In the genomic region with DNA sequence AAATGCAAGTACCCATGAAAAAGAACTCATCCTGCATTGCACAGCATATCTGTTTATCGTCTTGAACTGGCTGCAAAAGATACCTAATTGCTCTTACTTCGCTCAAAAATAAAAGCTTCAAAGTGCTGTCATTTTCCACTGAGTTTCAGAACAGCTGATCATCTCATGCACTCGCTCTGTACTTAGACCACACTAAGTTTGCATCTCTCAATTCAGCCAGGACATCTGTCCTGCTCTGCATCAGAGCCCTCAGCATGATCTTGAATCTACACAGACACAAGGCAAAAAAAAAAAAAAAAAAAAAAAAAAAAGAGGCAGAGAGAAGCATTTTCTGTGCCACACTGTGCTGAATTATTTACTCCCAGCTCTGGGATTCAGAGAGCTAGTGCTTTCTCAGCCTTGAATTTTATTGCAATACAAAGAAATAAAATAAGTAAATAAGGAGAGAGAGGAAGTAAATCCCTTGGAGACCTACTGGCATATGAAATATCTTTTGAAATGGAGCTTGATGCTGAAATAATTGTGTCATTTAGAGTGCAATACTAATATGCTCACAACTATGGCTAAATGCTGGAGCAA, we compare ENCODE assay signal across 24 cellular contexts.
"Had no signal": no experiment of that assay in that cellular context is flagged by ENCODE, and none has a peak within 500 bp of the region (broad histone marks: within the 10 kb centered on the region; RNA-seq: fewer than 3 reads in every experiment).

No MANE protein-coding gene starts in this region.

- H3K36me3 Mint-ChIP-seq: activated naive CD4-positive, alpha-beta T cell treated with anti-CD3 and anti-CD28 coated beads, Interleukin-2, amount 50 U/mL, for 72 hours; neural progenitor cell had no signal

- H3K4me3 Mint-ChIP-seq: activated T-cell treated with anti-CD3 and anti-CD28 coated beads, Interleukin-2, amount 50 U/mL, for 72 hours; central memory CD8-positive, alpha-beta T cell; dendritic cell treated with granulocyte-macrophage colony-stimulating factor and Interleukin-4, amounts not matched to agents 40 ng/mL and 50 ng/mL, for 4 days; naive thymus-derived CD4-positive, alpha-beta T cell; neural progenitor cell; T-helper 2 cell treated with Interferon-gamma antibody and Interleukin-4, amounts not matched to agents 5 μg/mL and 100 μg/mL, for 36 hours had no signal

- H3K36me3 ChIP-seq: esophagus muscularis mucosa, heart right ventricle, neural progenitor cell, right atrium auricular region, tibial nerve had no signal

- H3K9me3 ChIP-seq: esophagus muscularis mucosa, heart right ventricle, right atrium auricular region, tibial nerve had no signal

- H3K27ac Mint-ChIP-seq: activated naive CD4-positive, alpha-beta T cell treated with anti-CD3 and anti-CD28 coated beads, Interleukin-2, amount 50 U/mL, for 72 hours; activated T-cell treated with anti-CD3 and anti-CD28 coated beads, Interleukin-2, amount 50 U/mL, for 72 hours; dendritic cell treated with granulocyte-macrophage colony-stimulating factor and Interleukin-4, amounts not matched to agents 40 ng/mL and 50 ng/mL, for 4 days; naive thymus-derived CD4-positive, alpha-beta T cell; neural progenitor cell; T-helper 2 cell treated with Interferon-gamma antibody and Interleukin-4, amounts not matched to agents 5 μg/mL and 100 μg/mL, for 36 hours had no signal

- H3K9me3 Mint-ChIP-seq: activated T-cell treated with anti-CD3 and anti-CD28 coated beads, Interleukin-2, amount 50 U/mL, for 72 hours; central memory CD8-positive, alpha-beta T cell; dendritic cell treated with granulocyte-macrophage colony-stimulating factor and Interleukin-4, amounts not matched to agents 40 ng/mL and 50 ng/mL, for 4 days; neural progenitor cell; T-helper 2 cell treated with Interferon-gamma antibody and Interleukin-4, amounts not matched to agents 5 μg/mL and 100 μg/mL, for 36 hours had no signal

- ATAC-seq: activated naive CD4-positive, alpha-beta T cell treated with anti-CD3 and anti-CD28 coated beads, Interleukin-2, amount 50 U/mL, for 72 hours; activated T-cell treated with anti-CD3 and anti-CD28 coated beads, Interleukin-2, amount 50 U/mL, for 72 hours; foreskin keratinocyte; heart right ventricle; naive thymus-derived CD4-positive, alpha-beta T cell had no signal

- H3K4me1 Mint-ChIP-seq: central memory CD8-positive, alpha-beta T cell had no signal

- H3K4me3 ChIP-seq: esophagus muscularis mucosa, heart right ventricle, neural progenitor cell, right atrium auricular region, tibial nerve had no signal

- H3K9ac ChIP-seq: neural progenitor cell, parathyroid adenoma had no signal

- H3K27me3 ChIP-seq: esophagus muscularis mucosa, foreskin keratinocyte, neural progenitor cell, right atrium auricular region, tibial nerve had no signal

- DNase-seq: activated CD4-positive, alpha-beta T cell treated with anti-CD3 and anti-CD28 coated beads for 4 hours; activated CD4-positive, alpha-beta T cell treated with anti-CD3 and anti-CD28 coated beads, Interleukin-2, amount 50 U/mL, for 4 hours; activated naive CD4-positive, alpha-beta T cell; activated T-cell treated with anti-CD3 and anti-CD28 coated beads for 4 hours; activated T-cell treated with anti-CD3 and anti-CD28 coated beads, Interleukin-2, amount 50 U/mL, for 72 hours; anterior cingulate cortex; foreskin keratinocyte; heart right ventricle; mammary epithelial cell; naive thymus-derived CD4-positive, alpha-beta T cell; occipital lobe; stimulated activated CD4-positive, alpha-beta T cell treated with anti-CD3 and anti-CD28 coated beads, Interleukin-15, amount 100 ng/mL, for 24 hours; stimulated activated CD4-positive, alpha-beta T cell treated with anti-CD3 and anti-CD28 coated beads, Interleukin-2, amount 100 ng/mL, for 24 hours; stimulated activated naive CD4-positive, alpha-beta T cell; T-helper 1 cell had no signal

- H3K27me3 Mint-ChIP-seq: central memory CD8-positive, alpha-beta T cell; dendritic cell treated with granulocyte-macrophage colony-stimulating factor and Interleukin-4, amounts not matched to agents 40 ng/mL and 50 ng/mL, for 4 days; naive thymus-derived CD4-positive, alpha-beta T cell had no signal

- H3K27ac ChIP-seq: esophagus muscularis mucosa, foreskin keratinocyte, heart right ventricle, neural progenitor cell, parathyroid adenoma, right atrium auricular region, tibial nerve had no signal

- H3K4me1 ChIP-seq: esophagus muscularis mucosa, foreskin keratinocyte, heart right ventricle, parathyroid adenoma, right atrium auricular region, tibial nerve had no signal
